In genomic region chr3:177257625-177258024, GRCh38 we compare ENCODE assay signal across 19 cellular contexts.
A peak's percentile ranks its signal among the peaks of the same experiment; 100 is the strongest.
DNase-seq lines count a peak whose midpoint lies in the region; ATAC-seq, FAIRE-seq and TF ChIP-seq lines count a peak whose summit lies in the region.
"Had no signal": no experiment of that assay in that cellular context is flagged by ENCODE, and none has a peak within 500 bp of the region (broad histone marks: within the 10 kb centered on the region; RNA-seq: fewer than 3 reads in every experiment).

No MANE protein-coding gene starts in this region.

- H3K9me3 ChIP-seq in K562 (replicated peaks; ENCODE audit: control insufficient read depth, insufficient read depth, low read depth, low read length) = no peaks in the 10 kb centered on the region
- H3K9me3 ChIP-seq in stomach = no peaks in the 10 kb centered on the region
- H3K9me3 ChIP-seq: BE2C, HAP-1 had no signal

- intact Hi-C loops in K562 (cut with micrococcal nuclease) = no loop called here
- intact Hi-C loops in stomach (cut with DNase I; ENCODE audit: low total_unique reads) = no loop called here

- no TSS peak for BruUV-seq in K562 (replicated peaks; lab: Mats Ljungman, UMichigan)

- DNase-seq in RCC 7860 (ENCODE audit: low spot score) = no peak
- DNase-seq in K562 (ENCODE audit: extremely low read depth in 1 of 4, low spot score in 3 of 4) = no peak
- DNase-seq in stomach = no peak
- no peak for DNase-seq in nucleus accumbens (lab: John Stamatoyannopoulos, UW)
- DNase-seq in D721Med (ENCODE audit: insufficient read length, low spot score) = no peak
- DNase-seq in H4 (ENCODE audit: low spot score) = no peak
- DNase-seq: 8988T; ACHN; BE2C; C1 segment of cervical spinal cord; CD4-positive, CD25-positive, alpha-beta regulatory T cell; CD8-positive, alpha-beta memory T cell; COR-L47; GDM1 had no signal

- no peaks in the 10 kb centered on the region for H3K9me1 ChIP-seq in K562 (ENCODE audit: control insufficient read depth, insufficient read depth, low read length)

- no peak overlapping the region for H3K4me2 ChIP-seq in K562 (ENCODE audit: insufficient read depth, low read length)

- TF ChIP-seq RAD21 in K562 (CRISPR knock-in tag; conservative IDR thresholded peaks at IDR 0.05 in 1 of 2, IDR thresholded peaks at IDR 0.05 in 1 of 2) = no peak

- no peaks in the 10 kb centered on the region for H3K79me2 ChIP-seq in K562 (ENCODE audit: control insufficient read depth, insufficient read depth, low read length)

- H3K36me3 ChIP-seq in K562 (ENCODE audit: control insufficient read depth, insufficient read depth, low read length) = no peaks in the 10 kb centered on the region
- no peaks in the 10 kb centered on the region for H3K36me3 ChIP-seq in stomach
- H3K36me3 ChIP-seq: BE2C, HAP-1 had no signal

- POLR2A ChIA-PET in K562 (lab: Yijun Ruan, JAX) = no interaction called here

- H3K4me3 ChIP-seq in K562 (no peak overlapping the region), stomach (no peak overlapping the region)
- H3K4me3 ChIP-seq: HAP-1 had no signal

- TF ChIP-seq EP300 in K562 (IDR thresholded peaks at IDR 0.05; ENCODE audit: low read length) (no peak), stomach (IDR thresholded peaks at IDR 0.05) (no peak)

- no peak overlapping the region for H3K9ac ChIP-seq in K562 (ENCODE audit: insufficient read depth in 1 of 2, low read depth in 2 of 2, low read length in 2 of 2)

- TF ChIP-seq CTCF in K562 (IDR thresholded peaks at IDR 0.05 in 2 of 3, conservative IDR thresholded peaks at IDR 0.05 in 1 of 3; ENCODE audit: insufficient read depth in 2 of 3, low read depth in 1 of 3, low read length in 3 of 3) (no peak), stomach (IDR thresholded peaks at IDR 0.05) (no peak), D721Med (IDR thresholded peaks at IDR 0.05; ENCODE audit: insufficient read depth, missing control alignments) (no peak)

- H2AFZ ChIP-seq in K562 (ENCODE audit: low read depth, low read length) = peak overlapping the region; percentile 62; the same call in 1 of the 2 replicates

- no peak for ATAC-seq in K562

- H3K4me1 ChIP-seq in K562 (replicated peaks in 1 of 2; ENCODE audit: control insufficient read depth in 2 of 2, insufficient read depth in 2 of 2, low read length in 2 of 2) = no peaks in the 10 kb centered on the region
- no peaks in the 10 kb centered on the region for H3K4me1 ChIP-seq in stomach
- H3K4me1 ChIP-seq: BE2C, HAP-1 had no signal

- H3K27ac ChIP-seq in K562 (ENCODE audit: extremely low read depth, low read depth, low read length) = no peak overlapping the region
- no peak overlapping the region for H3K27ac ChIP-seq in stomach

- WGBS in K562 (ENCODE audit: insufficient coverage, low coverage, missing lambda C conversion rate) = 24% methylated on average over 2 of the region's 2 CpGs
- 49 to 75% (median 55%) methylated on average over 2 of the region's 2 CpGs for WGBS in stomach, 5 donors

- CTCF ChIA-PET in K562 (lab: Yijun Ruan, JAX; ENCODE audit: low intra/inter-chr PET ratio) = no interaction called here

- H4K20me1 ChIP-seq in K562 (replicated peaks; ENCODE audit: control insufficient read depth, insufficient read depth, low read length) = no peaks in the 10 kb centered on the region

- TF ChIP-seq POLR2A in K562 (conservative IDR thresholded peaks at IDR 0.05) (no peak), stomach (IDR thresholded peaks at IDR 0.05) (no peak)

- in situ Hi-C loops in K562 (cut with MboI) = no loop called here

- H3K27me3 ChIP-seq in K562 (ENCODE audit: control insufficient read depth in 2 of 2, insufficient read depth in 2 of 2, low read length in 2 of 2) = no peaks in the 10 kb centered on the region
- no peaks in the 10 kb centered on the region for H3K27me3 ChIP-seq in stomach
- H3K27me3 ChIP-seq: BE2C had no signal

- FAIRE-seq in A204.1 (lab: Jason Lieb, UNC) = peak; percentile 92
- peak; percentile 65 for FAIRE-seq in RCC 7860 (lab: Jason Lieb, UNC)
- FAIRE-seq in K562 (lab: Jason Lieb, UNC) = no peak
- FAIRE-seq in islet of Langerhans (lab: Jason Lieb, UNC) = peak; percentile 80
- no peak for FAIRE-seq in D721Med (lab: Jason Lieb, UNC)
- FAIRE-seq: GM12892, H1 had no signal

TF ChIP-seq in K562, 482 proteins besides CTCF, POLR2A, EP300 and RAD21:
- TF ChIP-seq SMARCE1 (IDR thresholded peaks at IDR 0.05) (no peak), CUX1 (CRISPR knock-in tag; IDR thresholded peaks at IDR 0.05) (peak; percentile 96)
